In the genomic region with DNA sequence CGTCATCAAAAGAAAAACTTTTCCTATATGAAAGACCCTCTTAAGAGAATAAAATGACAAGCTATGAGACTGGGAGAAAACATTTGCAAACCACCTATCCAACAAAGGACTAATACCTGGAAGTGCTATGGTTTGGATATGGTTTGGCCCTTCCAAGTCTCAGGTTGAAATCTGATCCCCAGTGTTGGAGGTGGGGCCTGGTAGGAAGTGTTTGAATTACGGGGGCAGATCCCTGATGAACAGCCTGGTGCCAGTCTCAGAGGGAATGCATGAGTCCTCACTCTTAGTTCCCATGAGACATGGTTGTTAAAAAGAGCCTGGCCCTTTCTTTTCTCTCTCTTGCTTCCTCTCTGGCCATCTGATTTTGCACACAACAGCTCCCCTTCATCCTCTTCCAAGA, we compare ENCODE assay signal across 16 cellular contexts.
"Had no signal": no experiment of that assay in that cellular context is flagged by ENCODE, and none has a peak within 500 bp of the region (broad histone marks: within the 10 kb centered on the region; RNA-seq: fewer than 3 reads in every experiment).

No MANE protein-coding gene starts in this region.

- H3K27me3 Mint-ChIP-seq: activated CD4-positive, alpha-beta T cell treated with anti-CD3 and anti-CD28 coated beads for 36 hours; stimulated activated naive CD8-positive, alpha-beta T cell treated with anti-CD3 and anti-CD28 coated beads, Interleukin-15, Interleukin-2, amounts not matched to agents 100 ng/mL and 50 ng/mL, for 24 hours had no signal

- H3K4me3 Mint-ChIP-seq: activated CD4-positive, alpha-beta T cell treated with anti-CD3 and anti-CD28 coated beads for 36 hours; activated CD8-positive, alpha-beta T cell treated with anti-CD3 and anti-CD28 coated beads, Interleukin-2, amount 10 ng/mL, durations not matched to agents 7 days and 5 days; activated naive CD4-positive, alpha-beta T cell treated with anti-CD3 and anti-CD28 coated beads for 36 hours; neural crest cell; stimulated activated naive CD8-positive, alpha-beta T cell treated with anti-CD3 and anti-CD28 coated beads, Interleukin-15, Interleukin-2, amounts not matched to agents 100 ng/mL and 50 ng/mL, for 24 hours had no signal

- DNase-seq: activated CD4-positive, alpha-beta T cell treated with anti-CD3 and anti-CD28 coated beads for 36 hours; activated CD8-positive, alpha-beta memory T cell treated with anti-CD3 and anti-CD28 coated beads, Interleukin-2, amount 50 U/mL, for 48 hours; activated CD8-positive, alpha-beta T cell treated with anti-CD3 and anti-CD28 coated beads, Interleukin-2, amount 10 ng/mL, durations not matched to agents 7 days and 5 days; activated naive CD4-positive, alpha-beta T cell treated with anti-CD3 and anti-CD28 coated beads for 36 hours; caudate nucleus; colonic mucosa; heart left ventricle; left ventricle myocardium inferior; mesenchymal stem cell; ovary; stimulated activated CD4-positive, alpha-beta T cell treated with anti-CD3 and anti-CD28 coated beads, Interleukin-12 subunit alpha, Interleukin-12 subunit beta, amount 100 ng/mL, for 4 hours; T1000; testis had no signal

- H3K27ac Mint-ChIP-seq: activated CD4-positive, alpha-beta T cell treated with anti-CD3 and anti-CD28 coated beads for 36 hours; activated CD8-positive, alpha-beta T cell treated with anti-CD3 and anti-CD28 coated beads, Interleukin-2, amount 10 ng/mL, durations not matched to agents 7 days and 5 days; activated naive CD4-positive, alpha-beta T cell treated with anti-CD3 and anti-CD28 coated beads for 36 hours; stimulated activated naive CD8-positive, alpha-beta T cell treated with anti-CD3 and anti-CD28 coated beads, Interleukin-15, Interleukin-2, amounts not matched to agents 100 ng/mL and 50 ng/mL, for 24 hours had no signal

- H3K9me3 Mint-ChIP-seq: neural crest cell had no signal

- H3K4me3 ChIP-seq: colonic mucosa, heart left ventricle, left ventricle myocardium inferior, ovary, testis had no signal

- H3K27ac ChIP-seq: colonic mucosa, heart left ventricle, left ventricle myocardium inferior, ovary, testis, VCaP had no signal

- H3K27me3 ChIP-seq: colonic mucosa, heart left ventricle, ovary, testis had no signal

- H3K9me3 ChIP-seq: colonic mucosa, ovary, testis had no signal

- H3K36me3 ChIP-seq: ovary had no signal
